ENCODE assay signal across 9 cellular contexts in genomic region chr14:55122441-55122986, GRCh38. TPM values are rescaled to one million over a fixed set of nuclear protein-coding genes. Genes with fewer than 3 reads are reported as not detected.
DNase-seq lines count a peak whose midpoint lies in the region; ATAC-seq, FAIRE-seq and TF ChIP-seq lines count a peak whose summit lies in the region.
"Had no signal": no experiment of that assay in that cellular context is flagged by ENCODE, and none has a peak within 500 bp of the region (broad histone marks: within the 10 kb centered on the region; RNA-seq: fewer than 3 reads in every experiment).

No MANE protein-coding gene starts in this region.

- peak; percentile 20 for DNase-seq in NCI-H345 (lab: John Stamatoyannopoulos, UW)
- DNase-seq in NCI-H345 treated with DMSO at 0.1 percent for 48 hours (lab: John Stamatoyannopoulos, UW; ENCODE audit: unreplicated experiment): no peak
- peak; percentile 53 for DNase-seq in bronchial epithelial cell (ENCODE audit: low read depth)
- DNase-seq in uterus: peak in 1 of 2 donors; percentile 51
- DNase-seq in germinal center (ENCODE audit: low spot score): no peak
- no peak for DNase-seq in activated CD4-positive, CD25-positive, alpha-beta regulatory T cell treated with anti-CD3 and anti-CD28 coated beads, Interleukin-2, amount 50 U/mL, for 72 hours
- DNase-seq: NCI-H524 treated with DMSO at 0.1 percent for 48 hours had no signal

- intact Hi-C loops in uterus (cut with DNase I; ENCODE audit: low total_unique reads): no loop called here

- no peak for FAIRE-seq in bronchial epithelial cell (lab: Jason Lieb, UNC)

- H3K27ac ChIP-seq in mesodermal cell (ENCODE audit: low read depth, low read length, severe bottlenecking): peak overlapping the region; percentile 86
- H3K27ac ChIP-seq in uterus: peak overlapping the region; percentile 64

- TF ChIP-seq CTCF in bronchial epithelial cell (IDR thresholded peaks at IDR 0.05; ENCODE audit: insufficient read depth, low read length, severe bottlenecking) (no peak), uterus (IDR thresholded peaks at IDR 0.05) (no peak)

- H3K9me3 ChIP-seq in mesodermal cell (ENCODE audit: control insufficient read depth, low read length) (no peaks in the 10 kb centered on the region), uterus (no peaks in the 10 kb centered on the region)

- peaks cover 25% of the 10 kb centered on the region for H3K4me1 ChIP-seq in mesodermal cell (ENCODE audit: control insufficient read depth, insufficient read depth, low read length, poor library complexity, severe bottlenecking)
- H3K4me1 ChIP-seq in uterus: peaks cover 0 to 20% of the 10 kb centered on the region in 2 donors

- H3K4me3 ChIP-seq in bronchial epithelial cell (ENCODE audit: low read depth, low read length): no peak overlapping the region
- no peak overlapping the region for H3K4me3 ChIP-seq in mesodermal cell (ENCODE audit: extremely low read depth, insufficient read depth, low read length, poor library complexity, severe bottlenecking)
- no peak overlapping the region for H3K4me3 ChIP-seq in uterus

- 78 to 89% methylated on average over 3 to 4 of the region's 8 CpGs for WGBS in mesodermal cell (ENCODE audit: insufficient coverage in 2 of 2), 2 experiments

- no peaks in the 10 kb centered on the region for H3K36me3 ChIP-seq in bronchial epithelial cell (ENCODE audit: control insufficient read depth, insufficient read depth, low read length)
- H3K36me3 ChIP-seq in mesodermal cell (ENCODE audit: control insufficient read depth, insufficient read depth, low read length): no peaks in the 10 kb centered on the region
- H3K36me3 ChIP-seq in uterus: no peaks in the 10 kb centered on the region

- H3K27me3 ChIP-seq in bronchial epithelial cell (ENCODE audit: control insufficient read depth, insufficient read depth, low read length) (no peaks in the 10 kb centered on the region), uterus (no peaks in the 10 kb centered on the region)

- no peak for ATAC-seq in HG02763 (IDR thresholded peaks at IDR 0.05; ENCODE audit: unreplicated experiment)

- no peak for TF ChIP-seq POLR2A in uterus (IDR thresholded peaks at IDR 0.05)

RNA-seq across cellular contexts. Expression of gene LGALS3, which starts 6.5 kb away (rescaled TPM):
- total RNA-seq in bronchial epithelial cell: 198 and 253 TPM in 2 replicates
- polyA plus RNA-seq in mesodermal cell (2013, experiment 1 of 2): 17.4 TPM
- polyA plus RNA-seq in mesodermal cell (2013, experiment 2 of 2): 15.1 TPM
- 100 to 1,000 TPM in 3 of 4 donors, 10 to 100 TPM in 1; 71.9 to 486 (median 216) TPM for total RNA-seq in uterus

Comparison
In these comparisons a context has a peak if more than half of its experiments do, and no peak if none do; other contexts are left out.
1. DNase-seq: peak in NCI-H345 (single experiment) and bronchial epithelial cell (single experiment); none in NCI-H345 treated with DMSO at 0.1 percent for 48 hours (single experiment), germinal center (single experiment) and activated CD4-positive, CD25-positive, alpha-beta regulatory T cell treated with anti-CD3 and anti-CD28 coated beads, Interleukin-2, amount 50 U/mL, for 72 hours (single experiment).